ENCODE assay signal across 13 cellular contexts in genomic region chr2:38245114-38245641, GRCh38.
DNase-seq lines count a peak whose midpoint lies in the region; ATAC-seq, FAIRE-seq and TF ChIP-seq lines count a peak whose summit lies in the region.
"Had no signal": no experiment of that assay in that cellular context is flagged by ENCODE, and none has a peak within 500 bp of the region (broad histone marks: within the 10 kb centered on the region; RNA-seq: fewer than 3 reads in every experiment).

No MANE protein-coding gene starts in this region.

- no TSS peak for BruUV-seq in HepG2 (replicated peaks; lab: Mats Ljungman, UMichigan)

- DNase-seq in HT-29 (ENCODE audit: low spot score) = peak; percentile 27
- peak; percentile 74 for DNase-seq in NCI-H82 (lab: John Stamatoyannopoulos, UW)
- peak; percentile 4 for DNase-seq in cerebellum (ENCODE audit: low spot score)
- DNase-seq in prostate gland (ENCODE audit: low spot score) = peak; percentile 52
- DNase-seq in HepG2 (ENCODE audit: low spot score) = no peak
- DNase-seq in activated T-cell treated with anti-CD3 and anti-CD28 coated beads, Interleukin-2, amount 50 U/mL, for 4 hours = no peak
- DNase-seq: kidney, NCI-H1105 had no signal

- no peaks in the 10 kb centered on the region for H3K9me3 ChIP-seq in prostate gland
- H3K9me3 ChIP-seq in HepG2 (ENCODE audit: low read length) = no peaks in the 10 kb centered on the region

- TF ChIP-seq CTCF in prostate gland (IDR thresholded peaks at IDR 0.05) = no peak
- TF ChIP-seq CTCF in HepG2 (CRISPR knock-in tag; IDR thresholded peaks at IDR 0.05) = no peak

- in situ Hi-C loops in HepG2 (cut with HindIII; ENCODE audit: extremely low pct_ligation_motif_present, low pct_unique_long_range_greater_than_20kb) = no loop called here

- intact Hi-C loops in prostate gland (cut with DNase I) = no loop called here
- intact Hi-C loops in HepG2 (cut with micrococcal nuclease; ENCODE audit: unreplicated experiment) = no loop called here

- POLR2A ChIA-PET in HepG2 (lab: Yijun Ruan, JAX) = no interaction called here

- no peak for FAIRE-seq in HepG2 (lab: Jason Lieb, UNC)
- FAIRE-seq: kidney had no signal

- WGBS in prostate gland = 34% methylated on average over 5 of the region's 5 CpGs
- WGBS in HepG2 (ENCODE audit: low lambda C conversion rate) = 15% methylated on average over 5 of the region's 5 CpGs

- no peaks in the 10 kb centered on the region for H3K4me1 Mint-ChIP-seq in activated T-cell treated with anti-CD3 and anti-CD28 coated beads, Interleukin-2, amount 50 U/mL, for 4 hours (ENCODE audit: low read depth)

- no peak overlapping the region for H3K9ac ChIP-seq in HepG2 (ENCODE audit: insufficient read depth, low read depth, low read length)

- H3K36me3 Mint-ChIP-seq in activated T-cell treated with anti-CD3 and anti-CD28 coated beads, Interleukin-2, amount 50 U/mL, for 4 hours (ENCODE audit: insufficient read depth) = no peaks in the 10 kb centered on the region
- H3K36me3 Mint-ChIP-seq: activated naive CD8-positive, alpha-beta T cell had no signal

- CTCF ChIA-PET in HepG2 (lab: Yijun Ruan, JAX; ENCODE audit: low intra/inter-chr PET ratio, low total read pairs) = no interaction called here

- H3K4me3 ChIP-seq in prostate gland (no peak overlapping the region), HepG2 (replicated peaks in 1 of 3; ENCODE audit: insufficient read depth in 1 of 3, low read depth in 2 of 3, low read length in 3 of 3) (no peak overlapping the region)

- H2AFZ ChIP-seq in HepG2 (ENCODE audit: low read length) = no peak overlapping the region

- TF ChIP-seq RAD21 in HepG2 (CRISPR knock-in tag; IDR thresholded peaks at IDR 0.05) = no peak

- H3K36me3 ChIP-seq in prostate gland = no peaks in the 10 kb centered on the region
- no peaks in the 10 kb centered on the region for H3K36me3 ChIP-seq in HepG2 (replicated peaks in 1 of 2; ENCODE audit: control insufficient read depth in 1 of 2, insufficient read depth in 2 of 2, low read length in 2 of 2)

- H3K4me2 ChIP-seq in HepG2 (ENCODE audit: low read depth, low read length) = no peak overlapping the region

- TF ChIP-seq POLR2A in prostate gland (IDR thresholded peaks at IDR 0.05) (peak; percentile 26), HepG2 (IDR thresholded peaks at IDR 0.05; ENCODE audit: insufficient read depth in 1 of 2, low read depth in 2 of 2, low read length in 2 of 2) (no peak)

- H3K9me3 Mint-ChIP-seq in activated T-cell treated with anti-CD3 and anti-CD28 coated beads, Interleukin-2, amount 50 U/mL, for 4 hours = no peaks in the 10 kb centered on the region
- H3K9me3 Mint-ChIP-seq: dendritic cell treated with granulocyte-macrophage colony-stimulating factor and Interleukin-4, amounts not matched to agents 40 ng/mL and 50 ng/mL, for 4 days; T-helper 2 cell treated with Interferon-gamma antibody and Interleukin-4, amounts not matched to agents 5 μg/mL and 100 μg/mL, for 36 hours had no signal

- H3K79me2 ChIP-seq in HepG2 (ENCODE audit: insufficient read depth, low read length) = no peaks in the 10 kb centered on the region

- H3K27me3 Mint-ChIP-seq in activated T-cell treated with anti-CD3 and anti-CD28 coated beads, Interleukin-2, amount 50 U/mL, for 4 hours (ENCODE audit: low read depth) = no peaks in the 10 kb centered on the region
- H3K27me3 Mint-ChIP-seq: activated naive CD8-positive, alpha-beta T cell had no signal

- ATAC-seq in HG02885 (IDR thresholded peaks at IDR 0.05; ENCODE audit: poor library complexity, unreplicated experiment) = no peak
- ATAC-seq in HepG2 = no peak
- no peak for ATAC-seq in activated T-cell treated with anti-CD3 and anti-CD28 coated beads, Interleukin-2, amount 50 U/mL, for 4 hours

- H3K4me3 Mint-ChIP-seq in activated T-cell treated with anti-CD3 and anti-CD28 coated beads, Interleukin-2, amount 50 U/mL, for 4 hours = no peak overlapping the region
- H3K4me3 Mint-ChIP-seq: activated naive CD8-positive, alpha-beta T cell; dendritic cell treated with granulocyte-macrophage colony-stimulating factor and Interleukin-4, amounts not matched to agents 40 ng/mL and 50 ng/mL, for 4 days; neural crest cell; T-helper 2 cell treated with Interferon-gamma antibody and Interleukin-4, amounts not matched to agents 5 μg/mL and 100 μg/mL, for 36 hours had no signal

- no peaks in the 10 kb centered on the region for H3K4me1 ChIP-seq in prostate gland (replicated peaks)
- H3K4me1 ChIP-seq in HepG2 (ENCODE audit: insufficient read depth, low read length) = no peaks in the 10 kb centered on the region

- no peaks in the 10 kb centered on the region for H4K20me1 ChIP-seq in HepG2 (ENCODE audit: insufficient read depth, low read length)

- no peak overlapping the region for H3K27ac ChIP-seq in prostate gland
- H3K27ac ChIP-seq in HepG2 (ENCODE audit: extremely low read length, insufficient read depth, low read length) = no peak overlapping the region

- TF ChIP-seq EP300 in HepG2 (IDR thresholded peaks at IDR 0.05; ENCODE audit: low read depth in 2 of 2, low read length in 2 of 2) (no peak), HepG2 (CRISPR knock-in tag; IDR thresholded peaks at IDR 0.05; ENCODE audit: borderline replicate concordance) (no peak)

- H3K27me3 ChIP-seq in prostate gland (replicated peaks; ENCODE audit: insufficient read depth) (no peaks in the 10 kb centered on the region), HepG2 (ENCODE audit: control insufficient read depth in 1 of 2, insufficient read depth in 2 of 2, low read length in 2 of 2) (peaks cover 2 to 16% of the 10 kb centered on the region in 2 experiments; a peak in 3 of 5 replicates)

TF ChIP-seq in HepG2, 621 proteins besides CTCF, POLR2A, EP300 and RAD21 (continues in another document):
- TF ChIP-seq ZNF574 (CRISPR knock-in tag; IDR thresholded peaks at IDR 0.05) (no peak), ZNF225 (CRISPR knock-in tag; IDR thresholded peaks at IDR 0.05) (no peak), ZNF354B (CRISPR knock-in tag; IDR thresholded peaks at IDR 0.05) (no peak), HDAC1 (CRISPR knock-in tag; IDR thresholded peaks at IDR 0.05) (no peak), MAZ (IDR thresholded peaks at IDR 0.05; ENCODE audit: borderline replicate concordance, low read depth, low read length) (no peak), MAZ (CRISPR knock-in tag; IDR thresholded peaks at IDR 0.05; ENCODE audit: low read depth) (no peak), HBP1 (CRISPR knock-in tag; IDR thresholded peaks at IDR 0.05; ENCODE audit: low read depth) (no peak), SRSF4 (IDR thresholded peaks at IDR 0.05; ENCODE audit: low read depth, low read length, poor library complexity, severe bottlenecking) (no peak), MED13 (CRISPR knock-in tag; IDR thresholded peaks at IDR 0.05) (no peak), TSC22D2 (CRISPR knock-in tag; IDR thresholded peaks at IDR 0.05; ENCODE audit: borderline replicate concordance) (no peak), CENPT (CRISPR knock-in tag; IDR thresholded peaks at IDR 0.05; ENCODE audit: low read depth) (no peak), ZBTB33 (CRISPR knock-in tag; IDR thresholded peaks at IDR 0.05) (no peak), PRMT3 (CRISPR knock-in tag; IDR thresholded peaks at IDR 0.05; ENCODE audit: borderline replicate concordance, low read depth) (no peak), MLLT10 (CRISPR knock-in tag; IDR thresholded peaks at IDR 0.05) (no peak)

Comparison
In these comparisons a context has a peak if more than half of its experiments do, and no peak if none do; other contexts are left out.
1. DNase-seq: peak in HT-29 (single experiment), NCI-H82 (single experiment), cerebellum (single experiment) and prostate gland (single experiment); none in HepG2 (single experiment) and activated T-cell treated with anti-CD3 and anti-CD28 coated beads, Interleukin-2, amount 50 U/mL, for 4 hours (single experiment).